10 cellular contexts compared by ENCODE assay signal in genomic region chr10:110399163-110400094, GRCh38.
DNase-seq lines count a peak whose midpoint lies in the region; ATAC-seq and TF ChIP-seq lines count a peak whose summit lies in the region.
"Had no signal": no experiment of that assay in that cellular context is flagged by ENCODE, and none has a peak within 500 bp of the region (broad histone marks: within the 10 kb centered on the region; RNA-seq: fewer than 3 reads in every experiment).

No MANE protein-coding gene starts in this region.

- DNase-seq in GM23248 (peak; percentile 98), SW480 (ENCODE audit: low spot score) (peak; percentile 85), fibroblast of pulmonary artery (ENCODE audit: low read depth) (peak; percentile 99), skeletal muscle cell (ENCODE audit: low read depth) (peak; percentile 97), NCI-H2227 (lab: John Stamatoyannopoulos, UW; ENCODE audit: unreplicated experiment) (no peak), BE2C (no peak)
- DNase-seq: naive thymus-derived CD8-positive, alpha-beta T cell; SHP77 treated with DMSO at 0.1 percent for 48 hours had no signal

- H3K27me3 ChIP-seq in GM23248 (replicated peaks; ENCODE audit: insufficient read depth) (no peaks in the 10 kb centered on the region), BE2C (no peaks in the 10 kb centered on the region)

- peak overlapping the region; percentile 42 for H3K4me3 ChIP-seq in GM23248
- H3K4me3 ChIP-seq in fibroblast of pulmonary artery (replicated peaks; ENCODE audit: low read depth, low read length), result peak overlapping the region; percentile 6
- H3K4me3 ChIP-seq in skeletal muscle cell (ENCODE audit: low read depth, low read length), result no peak overlapping the region
- H3K4me3 ChIP-seq in BE2C (ENCODE audit: low read depth, low read length), result no peak overlapping the region

- H3K27ac ChIP-seq in GM23248, result peak overlapping the region; percentile 95

- no peaks in the 10 kb centered on the region for H4K20me1 ChIP-seq in GM23248 (ENCODE audit: insufficient read depth)

- H3K4me2 ChIP-seq in GM23248 (ENCODE audit: unreplicated experiment), result peak overlapping the region; percentile 79

- H3K36me3 ChIP-seq in GM23248 (ENCODE audit: low read depth) (no peaks in the 10 kb centered on the region), BE2C (no peaks in the 10 kb centered on the region)

- H3K4me1 ChIP-seq in GM23248 (ENCODE audit: insufficient read depth) (peaks cover 31% of the 10 kb centered on the region), BE2C (no peaks in the 10 kb centered on the region)

- H3K9ac ChIP-seq in GM23248, result peak overlapping the region; percentile 75

- ATAC-seq in GM21717 (IDR thresholded peaks at IDR 0.05; ENCODE audit: unreplicated experiment), result no peak
- ATAC-seq in GM21367 (IDR thresholded peaks at IDR 0.05; ENCODE audit: unreplicated experiment), result no peak
- ATAC-seq: naive thymus-derived CD8-positive, alpha-beta T cell had no signal

- H3K9me3 ChIP-seq in GM23248 (ENCODE audit: low read depth), result no peaks in the 10 kb centered on the region
- H3K9me3 ChIP-seq in BE2C, result no peaks in the 10 kb centered on the region

- in situ Hi-C loops in GM23248 (cut with MboI), result no loop called here

- 30 to 33% methylated on average over 9 of the region's 9 CpGs for WGBS in GM23248 (ENCODE audit: low coverage in 1 of 2, low lambda C conversion rate in 2 of 2, missing lambda C conversion rate in 2 of 2), 2 experiments

- no peaks in the 10 kb centered on the region for H3K79me2 ChIP-seq in GM23248 (ENCODE audit: insufficient read depth)

- H3K9me2 ChIP-seq in GM23248 (ENCODE audit: insufficient read depth), result no peaks in the 10 kb centered on the region

- TF ChIP-seq CTCF in fibroblast of pulmonary artery (IDR thresholded peaks at IDR 0.05; ENCODE audit: low read length, missing control alignments), result no peak
- no peak for TF ChIP-seq CTCF in BE2C (IDR thresholded peaks at IDR 0.05; ENCODE audit: low read depth, low read length)

- H2AFZ ChIP-seq in GM23248, result peak overlapping the region; percentile 7; the same call in 1 of the 2 replicates

- H3F3A ChIP-seq in GM23248 (ENCODE audit: insufficient read depth), result peaks cover 22% of the 10 kb centered on the region

Comparison
In these comparisons a context has a peak if more than half of its experiments do, and no peak if none do; other contexts are left out.
1. DNase-seq: peak in GM23248 (single experiment), SW480 (single experiment), fibroblast of pulmonary artery (single experiment) and skeletal muscle cell (single experiment); none in NCI-H2227 (single experiment) and BE2C (single experiment).
2. H3K4me3 ChIP-seq: peak in GM23248 (single experiment) and fibroblast of pulmonary artery (single experiment); none in skeletal muscle cell (single experiment) and BE2C (single experiment).